ENCODE assay signal across 21 cellular contexts in genomic region chr10:51047857-51048256, GRCh38. TPM values are rescaled to one million over a fixed set of nuclear protein-coding genes. Genes with fewer than 3 reads are reported as not detected.
DNase-seq lines count a peak whose midpoint lies in the region; ATAC-seq and TF ChIP-seq lines count a peak whose summit lies in the region.
"Had no signal": no experiment of that assay in that cellular context is flagged by ENCODE, and none has a peak within 500 bp of the region (broad histone marks: within the 10 kb centered on the region; RNA-seq: fewer than 3 reads in every experiment).

No MANE protein-coding gene starts in this region.

- H3K9me3 ChIP-seq in tibial artery, result no peaks in the 10 kb centered on the region
- H3K9me3 ChIP-seq: colonic mucosa, neutrophil had no signal

- TF ChIP-seq CTCF in LNCaP clone FGC (IDR thresholded peaks at IDR 0.05; ENCODE audit: control insufficient read depth, extremely low read depth, insufficient read depth), result peak; percentile 34; the same call in 1 of the 2 replicates
- TF ChIP-seq CTCF in astrocyte of the spinal cord (IDR thresholded peaks at IDR 0.05; ENCODE audit: low read depth, low read length), result peak; percentile 11
- TF ChIP-seq CTCF in tibial artery (IDR thresholded peaks at IDR 0.05), result peak; percentile 41 to 47

- H3K4me1 ChIP-seq in tibial artery, result peaks cover 0 to 98% (median 23%) of the 10 kb centered on the region in 4 donors
- H3K4me1 ChIP-seq: colonic mucosa had no signal

- ATAC-seq in left ventricle myocardium superior, result peak; percentile 82
- ATAC-seq in stimulated activated memory B cell treated with anti-CD40 and anti-IgM and Interleukin-4, amounts not matched to agents 10 μg/mL and 1 μg/mL and 100 μg/mL, for 72 hours, result no peak

- in situ Hi-C loops in astrocyte of the spinal cord (cut with HindIII; ENCODE audit: low sequenced_read_pairs), result no loop called here

- H3K27me3 Mint-ChIP-seq in stimulated activated memory B cell treated with anti-CD40 and anti-IgM and Interleukin-4, amounts not matched to agents 10 μg/mL and 1 μg/mL and 100 μg/mL, for 72 hours, result no peaks in the 10 kb centered on the region

- DNase-seq in LNCaP clone FGC (ENCODE audit: low read depth) (no peak), astrocyte of the spinal cord (ENCODE audit: low read depth, low spot score) (no peak), left ventricle myocardium superior (no peak), tibial artery (no peak), EL (no peak), putamen (ENCODE audit: low spot score) (no peak)
- DNase-seq: activated CD4-positive, alpha-beta T cell treated with anti-CD3 and anti-CD28 coated beads for 1 hour; C1 segment of cervical spinal cord; colonic mucosa; DMS79 treated with DMSO at 0.1 percent for 48 hours; HCEC 1CT; head of caudate nucleus; KBM-7; midbrain; NCI-H1092 treated with DMSO at 0.1 percent for 48 hours; NCI-H526; stimulated activated CD4-positive, alpha-beta T cell treated with anti-CD3 and anti-CD28 coated beads, Interleukin-4, amount 100 ng/mL, for 1 hour; T1000 had no signal

- no peak overlapping the region for H3K27ac Mint-ChIP-seq in stimulated activated memory B cell treated with anti-CD40 and anti-IgM and Interleukin-4, amounts not matched to agents 10 μg/mL and 1 μg/mL and 100 μg/mL, for 72 hours
- H3K27ac Mint-ChIP-seq: activated T-helper 2 cell treated with anti-CD3 and anti-CD28 coated beads, Interferon-gamma antibody, Interleukin-2, Interleukin-4, amounts not matched to agents 10 μg/mL and 5 μg/mL and 100 μg/mL, durations not matched to agents 14 hours and 24 hours and 36 hours had no signal

- no peaks in the 10 kb centered on the region for H3K9me3 Mint-ChIP-seq in stimulated activated memory B cell treated with anti-CD40 and anti-IgM and Interleukin-4, amounts not matched to agents 10 μg/mL and 1 μg/mL and 100 μg/mL, for 72 hours
- H3K9me3 Mint-ChIP-seq: activated T-helper 2 cell treated with anti-CD3 and anti-CD28 coated beads, Interferon-gamma antibody, Interleukin-2, Interleukin-4, amounts not matched to agents 10 μg/mL and 5 μg/mL and 100 μg/mL, durations not matched to agents 14 hours and 24 hours and 36 hours had no signal

- H3K4me1 Mint-ChIP-seq in stimulated activated memory B cell treated with anti-CD40 and anti-IgM and Interleukin-4, amounts not matched to agents 10 μg/mL and 1 μg/mL and 100 μg/mL, for 72 hours, result no peaks in the 10 kb centered on the region

- H3K36me3 ChIP-seq in tibial artery, result no peaks in the 10 kb centered on the region
- H3K36me3 ChIP-seq: colonic mucosa, neutrophil had no signal

- no peaks in the 10 kb centered on the region for H3K36me3 Mint-ChIP-seq in stimulated activated memory B cell treated with anti-CD40 and anti-IgM and Interleukin-4, amounts not matched to agents 10 μg/mL and 1 μg/mL and 100 μg/mL, for 72 hours

- no peaks in the 10 kb centered on the region for H3K27me3 ChIP-seq in tibial artery
- H3K27me3 ChIP-seq: colonic mucosa, neutrophil had no signal

- H3K4me3 ChIP-seq in LNCaP clone FGC (ENCODE audit: low read depth, low read length) (no peak overlapping the region), astrocyte of the spinal cord (ENCODE audit: low read depth, low read length) (no peak overlapping the region), tibial artery (no peak overlapping the region)
- H3K4me3 ChIP-seq: colonic mucosa had no signal

- intact Hi-C loops in left ventricle myocardium superior (cut with micrococcal nuclease) (no loop called here), tibial artery (cut with DNase I; ENCODE audit: low total_unique reads) (loop anchor here (5.0 kb wide), 1 partner anchor 36 kb away; no protein-coding TSS in a partner anchor)

- H3K27ac ChIP-seq in tibial artery, result peak overlapping the region; percentile 38 to 67
- H3K27ac ChIP-seq: colonic mucosa, neutrophil had no signal

- no peak overlapping the region for H3K4me3 Mint-ChIP-seq in stimulated activated memory B cell treated with anti-CD40 and anti-IgM and Interleukin-4, amounts not matched to agents 10 μg/mL and 1 μg/mL and 100 μg/mL, for 72 hours

RNA-seq across cellular contexts. Expression of gene PRKG1, which starts 26.4 kb away (rescaled TPM):
- total RNA-seq in left ventricle myocardium superior, result 24.9 TPM
- total RNA-seq: activated T-helper 2 cell treated with anti-CD3 and anti-CD28 coated beads, Interferon-gamma antibody, Interleukin-2, Interleukin-4, amounts not matched to agents 10 μg/mL and 5 μg/mL and 100 μg/mL, durations not matched to agents 14 hours and 24 hours and 36 hours had no signal
